8 cellular contexts compared by ENCODE assay signal in the genomic region with DNA sequence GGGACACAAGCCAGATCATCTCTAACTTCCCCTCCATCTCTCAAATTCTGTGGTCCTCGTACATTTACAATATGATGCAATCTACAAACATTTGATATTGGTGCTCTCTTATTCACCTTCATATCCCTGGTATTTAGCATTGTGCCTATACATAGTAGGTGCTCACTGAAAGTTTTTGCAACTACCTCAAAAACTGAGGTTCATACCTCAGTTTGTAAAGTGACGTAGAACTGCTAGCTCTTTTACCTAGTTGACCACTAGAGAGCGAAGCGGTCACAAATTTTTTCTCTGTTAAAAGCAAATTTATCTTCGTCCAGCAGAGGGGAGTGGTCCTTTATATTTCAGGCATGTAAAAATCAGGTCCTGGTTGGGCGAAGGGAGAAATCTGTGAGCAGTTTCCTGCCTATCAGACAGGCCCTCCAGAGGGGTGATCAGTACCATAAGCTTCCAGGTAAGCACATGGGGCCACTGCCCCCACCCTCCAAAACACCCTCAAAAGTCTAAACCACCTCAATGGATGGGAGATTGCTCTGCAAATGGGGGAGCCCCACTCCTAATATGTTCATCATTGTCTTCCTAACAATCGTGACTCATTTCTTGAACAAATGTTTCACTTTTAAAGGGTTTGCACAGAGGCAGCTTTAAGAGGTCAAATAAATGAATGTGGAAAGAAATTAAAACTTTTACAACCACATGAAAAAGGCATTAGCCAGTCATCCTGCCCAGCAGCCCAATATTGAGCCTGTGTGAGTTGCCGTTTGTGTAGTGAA. TPM values are rescaled to one million over a fixed set of nuclear protein-coding genes. Genes with fewer than 3 reads are reported as not detected.
DNase-seq lines count a peak whose midpoint lies in the region; ATAC-seq and TF ChIP-seq lines count a peak whose summit lies in the region.

No MANE protein-coding gene starts in this region.

- TF ChIP-seq CTCF in Loucy (conservative IDR thresholded peaks at IDR 0.05; ENCODE audit: low read length) (peak; percentile 98), RWPE2 (IDR thresholded peaks at IDR 0.05; ENCODE audit: poor library complexity, severe bottlenecking) (peak; percentile 97), breast epithelium (IDR thresholded peaks at IDR 0.05) (peak; percentile 58 to 69 (median 58)), left lung (IDR thresholded peaks at IDR 0.05) (peak; percentile 22 to 45), thyroid gland (IDR thresholded peaks at IDR 0.05) (peak; percentile 35 to 96 (median 72))

- H3K4me1 ChIP-seq in Loucy (ENCODE audit: insufficient read depth, low read length, poor library complexity, severe bottlenecking) (peaks cover 7% of the 10 kb centered on the region), RWPE2 (ENCODE audit: insufficient read depth, poor library complexity, severe bottlenecking) (peaks cover 7% of the 10 kb centered on the region), breast epithelium (peaks cover 0 to 10% of the 10 kb centered on the region in 2 donors), left lung (peaks cover 13 to 27% of the 10 kb centered on the region in 2 donors), thyroid gland (peaks cover 17% of the 10 kb centered on the region in 2 donors)

- no peaks in the 10 kb centered on the region for H3K79me2 ChIP-seq in Loucy (ENCODE audit: insufficient read depth, low read length)

- H3K4me3 ChIP-seq in Loucy (ENCODE audit: low read length, poor library complexity, severe bottlenecking) (no peak overlapping the region), RWPE2 (ENCODE audit: severe bottlenecking) (no peak overlapping the region), breast epithelium (peak overlapping the region in 2 of 3 donors; percentile 0 to 46), left lung (no peak overlapping the region), thyroid gland (replicated peaks in 1 of 3) (no peak overlapping the region)

- H3K36me3 ChIP-seq in Loucy (ENCODE audit: insufficient read depth, low read length) (no peaks in the 10 kb centered on the region), RWPE2 (ENCODE audit: low read depth) (no peaks in the 10 kb centered on the region), breast epithelium (no peaks in the 10 kb centered on the region), left lung (no peaks in the 10 kb centered on the region), thyroid gland (no peaks in the 10 kb centered on the region)

- no peaks in the 10 kb centered on the region for H3K9me3 ChIP-seq in Loucy (ENCODE audit: insufficient read depth, low read depth, low read length)
- no peaks in the 10 kb centered on the region for H3K9me3 ChIP-seq in RWPE2 (ENCODE audit: severe bottlenecking)
- no peaks in the 10 kb centered on the region for H3K9me3 ChIP-seq in breast epithelium
- H3K9me3 ChIP-seq in left lung: no peaks in the 10 kb centered on the region
- H3K9me3 ChIP-seq in thyroid gland: no peaks in the 10 kb centered on the region

- no peak overlapping the region for H3K9ac ChIP-seq in Loucy (ENCODE audit: low read depth, low read length, poor library complexity, severe bottlenecking)

- TF ChIP-seq POLR2A in breast epithelium (IDR thresholded peaks at IDR 0.05) (no peak), thyroid gland (IDR thresholded peaks at IDR 0.05) (no peak)

- H4K20me1 ChIP-seq in Loucy (ENCODE audit: insufficient read depth, low read length, poor library complexity, severe bottlenecking): no peaks in the 10 kb centered on the region

- no peaks in the 10 kb centered on the region for H3K27me3 ChIP-seq in Loucy (ENCODE audit: insufficient read depth, low read length, poor library complexity, severe bottlenecking)
- no peaks in the 10 kb centered on the region for H3K27me3 ChIP-seq in RWPE2 (ENCODE audit: insufficient read depth, poor library complexity, severe bottlenecking)
- no peaks in the 10 kb centered on the region for H3K27me3 ChIP-seq in breast epithelium
- H3K27me3 ChIP-seq in left lung: peaks cover 0 to 38% of the 10 kb centered on the region in 2 donors
- H3K27me3 ChIP-seq in thyroid gland: no peaks in the 10 kb centered on the region

- H3K4me2 ChIP-seq in Loucy (ENCODE audit: low read depth, low read length, poor library complexity, severe bottlenecking): peak overlapping the region; percentile 9

- H3K27ac ChIP-seq in RWPE2 (ENCODE audit: poor library complexity, severe bottlenecking): peak overlapping the region; percentile 36
- H3K27ac ChIP-seq in breast epithelium: peak overlapping the region; percentile 58 to 73
- H3K27ac ChIP-seq in left lung: no peak overlapping the region
- H3K27ac ChIP-seq in thyroid gland: peak overlapping the region in 2 of 3 donors; percentile 30 to 64

- no peaks in the 10 kb centered on the region for H3K9me2 ChIP-seq in Loucy (replicated peaks; ENCODE audit: low read depth, low read length)

- ATAC-seq in GM21619 (IDR thresholded peaks at IDR 0.05; ENCODE audit: unreplicated experiment): peak; percentile 72
- ATAC-seq in RWPE2 (ENCODE audit: low read depth): peak; percentile 77
- ATAC-seq in left lung: peak; percentile 58

- peak; percentile 9 to 32 for DNase-seq in activated CD4-positive, alpha-beta T cell treated with anti-CD3 and anti-CD28 coated beads for 4 hours
- no peak for DNase-seq in activated CD4-positive, alpha-beta T cell treated with anti-CD3 and anti-CD28 coated beads for 1 hour
- DNase-seq in RWPE2 (ENCODE audit: low spot score): no peak
- DNase-seq in breast epithelium (ENCODE audit: low spot score in 2 of 2): no peak
- DNase-seq in left lung: no peak
- peak; percentile 32 to 42 for DNase-seq in thyroid gland

- WGBS in thyroid gland, 2 donors: 24 to 36% methylated on average over 8 of the region's 8 CpGs

- H2AFZ ChIP-seq in Loucy (ENCODE audit: low read length): no peak overlapping the region

- H3F3A ChIP-seq in Loucy (ENCODE audit: low read depth): no peaks in the 10 kb centered on the region

- intact Hi-C loops in breast epithelium (cut with DNase I; ENCODE audit: low total_unique reads): no loop called here
- intact Hi-C loops in left lung (cut with DNase I): no loop called here
- intact Hi-C loops in thyroid gland (cut with DNase I): no loop called here

RNA-seq across cellular contexts. Expression of a gene that starts 10.6 kb away (rescaled TPM):
- total RNA-seq in breast epithelium: 10 to 100 TPM; 19.5 to 26.2 (median 20.3) TPM
- 10 to 100 TPM; 17.4 to 25.3 TPM for total RNA-seq in left lung
- 10 to 100 TPM; 34.2 to 70.7 (median 43.4) TPM for total RNA-seq in thyroid gland

RNA-seq across cellular contexts. Expression of a gene that starts 29.4 kb away (rescaled TPM):
- total RNA-seq in breast epithelium (under 1 TPM in 2 of 3 donors, not detected in 1; 0.16 to 0.44 TPM), left lung (under 1 TPM; 0.13 to 0.35 TPM), thyroid gland (not detected)

Comparison
In these comparisons a context has a peak if more than half of its experiments do, and no peak if none do; other contexts are left out.
1. DNase-seq: peak in activated CD4-positive, alpha-beta T cell treated with anti-CD3 and anti-CD28 coated beads for 4 hours (2 of 2) and thyroid gland (2 of 2); none in activated CD4-positive, alpha-beta T cell treated with anti-CD3 and anti-CD28 coated beads for 1 hour (single experiment), RWPE2 (single experiment), breast epithelium (0 of 2) and left lung (0 of 2).
2. H3K4me3 ChIP-seq: peak in breast epithelium (2 of 3); none in Loucy (single experiment), RWPE2 (single experiment), left lung (0 of 2) and thyroid gland (0 of 3).
3. CTCF ChIP-seq: peak in every context shown above with its lines; median percentile 98 in Loucy; 97 in RWPE2; 72 in thyroid gland; 58 in breast epithelium; 34 in left lung.
4. H3K27ac ChIP-seq: peak in RWPE2 (single experiment), breast epithelium (2 of 2) and thyroid gland (2 of 3); none in left lung (0 of 2).
5. Peak in every context shown above with its lines, with median percentiles within 50 percentile points of each other: ATAC-seq.